Comparison of ENCODE assay signal across 1 cellular context in genomic region chr3:61182648-61183047, GRCh38.
TF ChIP-seq lines count a peak whose summit lies in the region.

No MANE protein-coding gene starts in this region.

TF ChIP-seq in WTC11, 78 proteins besides CTCF, POLR2A, EP300 and RAD21 (continued from another document):
- TF ChIP-seq STAT6 (CRISPR knock-in tag; conservative IDR thresholded peaks at IDR 0.05; ENCODE audit: low read depth) (no peak), NFYB (CRISPR knock-in tag; conservative IDR thresholded peaks at IDR 0.05; ENCODE audit: low read depth) (no peak), ZNF317 (CRISPR knock-in tag; IDR thresholded peaks at IDR 0.05; ENCODE audit: borderline replicate concordance, low read depth) (no peak), ESRRA (CRISPR knock-in tag; IDR thresholded peaks at IDR 0.05; ENCODE audit: borderline replicate concordance) (no peak)
